Comparison of ENCODE assay signal across 1 cellular context in genomic region chr3:20073683-20074082, GRCh38.
TF ChIP-seq lines count a peak whose summit lies in the region.

No MANE protein-coding gene starts in this region.

TF ChIP-seq in WTC11, 78 proteins besides CTCF, POLR2A, EP300 and RAD21 (continued from another document):
- TF ChIP-seq PRDM15 (CRISPR knock-in tag; IDR thresholded peaks at IDR 0.05) (no peak), JUN (CRISPR knock-in tag; IDR thresholded peaks at IDR 0.05) (no peak)
